In the genomic region with DNA sequence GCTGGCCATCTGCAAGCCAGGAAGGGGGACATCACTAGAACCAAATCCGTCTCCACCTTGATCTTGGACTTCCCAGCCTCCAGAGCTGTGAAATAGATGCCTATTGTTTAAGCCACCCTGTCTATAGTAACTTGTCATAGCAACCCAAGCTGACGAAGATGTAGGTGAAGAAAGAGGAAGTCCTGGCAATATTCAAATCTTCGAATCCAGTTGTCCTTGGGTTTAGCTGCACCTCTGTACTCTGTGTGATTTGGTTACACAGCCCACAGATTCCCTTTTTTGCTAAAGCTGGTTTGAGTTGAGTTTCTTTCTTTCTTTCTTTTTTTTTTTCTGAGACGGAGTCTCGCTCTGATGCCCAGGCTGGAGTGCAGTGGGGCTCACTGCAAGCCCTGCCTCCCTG, we compare ENCODE assay signal across 9 cellular contexts.
DNase-seq lines count a peak whose midpoint lies in the region; ATAC-seq and TF ChIP-seq lines count a peak whose summit lies in the region.
"Had no signal": no experiment of that assay in that cellular context is flagged by ENCODE, and none has a peak within 500 bp of the region (broad histone marks: within the 10 kb centered on the region; RNA-seq: fewer than 3 reads in every experiment).

No MANE protein-coding gene starts in this region.

- 88 to 92% (median 92%) methylated on average over 5 of the region's 5 CpGs for WGBS in ovary, 3 donors

- no peak overlapping the region for H3K4me3 ChIP-seq in DOHH2 (ENCODE audit: low read length)
- H3K4me3 ChIP-seq in ovary = no peak overlapping the region

- TF ChIP-seq POLR2A in ovary (IDR thresholded peaks at IDR 0.05) = no peak

- intact Hi-C loops in ovary (cut with DNase I) = no loop called here

- peaks cover 70% of the 10 kb centered on the region for H3K4me1 ChIP-seq in DOHH2 (ENCODE audit: control insufficient read depth, low read length)
- no peaks in the 10 kb centered on the region for H3K4me1 ChIP-seq in ovary (ENCODE audit: insufficient read depth)

- no peaks in the 10 kb centered on the region for H3K9me2 ChIP-seq in DOHH2 (replicated peaks; ENCODE audit: control insufficient read depth, low read length)

- H3K27me3 ChIP-seq in DOHH2 (ENCODE audit: control insufficient read depth, low read length) (no peaks in the 10 kb centered on the region; the same call in 1 of the 2 replicates), ovary (no peaks in the 10 kb centered on the region)

- TF ChIP-seq CTCF in DOHH2 (IDR thresholded peaks at IDR 0.05; ENCODE audit: low read depth, low read length, poor library complexity, severe bottlenecking) = no peak
- no peak for TF ChIP-seq CTCF in ovary (IDR thresholded peaks at IDR 0.05)

- H3K9me3 ChIP-seq in DOHH2 (ENCODE audit: control insufficient read depth, insufficient read depth, low read length) (no peaks in the 10 kb centered on the region), ovary (no peaks in the 10 kb centered on the region)

- H3K4me2 ChIP-seq in DOHH2 (ENCODE audit: low read length) = peak overlapping the region; percentile 25

- H3K36me3 ChIP-seq in DOHH2 (ENCODE audit: control insufficient read depth, low read length) = no peaks in the 10 kb centered on the region
- no peaks in the 10 kb centered on the region for H3K36me3 ChIP-seq in ovary

- ATAC-seq in GM19455 (IDR thresholded peaks at IDR 0.05; ENCODE audit: unreplicated experiment) = peak; percentile 53
- peak; percentile 45 for ATAC-seq in HG03095 (IDR thresholded peaks at IDR 0.05; ENCODE audit: unreplicated experiment)

- H3F3A ChIP-seq in DOHH2 (ENCODE audit: control insufficient read depth, insufficient read depth) = peaks cover 7% of the 10 kb centered on the region; the same call in 1 of the 2 replicates

- TF ChIP-seq EP300 in ovary (IDR thresholded peaks at IDR 0.05) = no peak

- no peaks in the 10 kb centered on the region for H3K79me2 ChIP-seq in DOHH2 (ENCODE audit: control insufficient read depth, low read length)

- no peaks in the 10 kb centered on the region for H4K20me1 ChIP-seq in DOHH2 (ENCODE audit: control insufficient read depth, insufficient read depth, low read depth, low read length)

- peak; percentile 71 for DNase-seq in OCI-M1 (lab: John Stamatoyannopoulos, UW)
- no peak for DNase-seq in NCI-H1105 treated with DMSO at 0.1 percent for 48 hours (lab: John Stamatoyannopoulos, UW)
- no peak for DNase-seq in NCI-H446 (lab: John Stamatoyannopoulos, UW)
- no peak for DNase-seq in ovary
- DNase-seq in HT-29 (ENCODE audit: low spot score) = no peak
- DNase-seq: activated CD4-positive, CD25-positive, alpha-beta regulatory T cell treated with anti-CD3 and anti-CD28 coated beads, Interleukin-2, amount 50 U/mL, for 72 hours had no signal

- H3K27ac ChIP-seq in DOHH2 (ENCODE audit: low read depth, low read length) = no peak overlapping the region
- H3K27ac ChIP-seq in ovary = no peak overlapping the region
